In the genomic region with DNA sequence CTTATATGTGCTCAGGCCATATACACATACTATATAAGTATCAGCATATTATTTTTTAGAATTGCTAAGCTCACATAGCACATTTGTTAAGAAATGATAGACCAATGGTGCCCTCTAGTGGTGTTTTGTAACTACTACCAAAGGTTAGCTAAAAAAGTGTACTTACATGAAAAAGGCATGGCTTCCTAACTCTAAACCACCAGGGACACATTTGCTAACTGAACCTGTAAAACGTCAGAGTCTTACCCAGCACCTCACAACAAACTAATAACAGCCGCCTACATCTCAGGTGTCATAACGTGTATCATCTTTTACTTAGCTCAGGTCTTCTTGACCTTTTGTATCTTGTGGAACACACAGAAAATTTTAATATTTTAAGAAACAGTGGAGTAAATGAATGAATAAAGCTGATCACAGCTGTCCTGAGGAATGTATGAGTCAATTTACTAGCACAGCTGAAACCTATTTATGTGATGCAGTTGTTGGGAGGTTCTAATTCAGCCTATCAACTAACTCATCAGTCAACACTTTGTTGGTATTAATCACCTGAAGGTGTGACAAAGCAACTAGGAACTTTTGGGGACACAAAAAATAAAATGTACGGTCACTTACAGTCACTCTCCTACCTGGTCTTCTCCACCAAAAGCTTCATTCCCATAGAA, we compare ENCODE assay signal across 8 cellular contexts.
DNase-seq lines count a peak whose midpoint lies in the region; ATAC-seq and TF ChIP-seq lines count a peak whose summit lies in the region.

No MANE protein-coding gene starts in this region.

- no peak overlapping the region for H3K27ac Mint-ChIP-seq in effector memory CD8-positive, alpha-beta T cell

- peaks cover 12 to 21% of the 10 kb centered on the region in 2 donors for H3K27me3 Mint-ChIP-seq in effector memory CD8-positive, alpha-beta T cell

- peak; percentile 68 for DNase-seq in AG09309 (ENCODE audit: low read depth)
- DNase-seq in GM13976 (ENCODE audit: low spot score), result peak; percentile 55
- DNase-seq in NAMALWA (ENCODE audit: low spot score), result peak; percentile 88
- peak; percentile 71 for DNase-seq in RPMI7951 (ENCODE audit: low read depth)
- DNase-seq in effector memory CD8-positive, alpha-beta T cell, result peak; percentile 8 to 17 (median 12)
- DNase-seq in myocyte (ENCODE audit: low read depth), result peak; percentile 93

- H3K4me3 ChIP-seq in AG09309 (ENCODE audit: control insufficient read depth, low read depth, low read length), result no peak overlapping the region

- no peaks in the 10 kb centered on the region for H3K4me1 Mint-ChIP-seq in effector memory CD8-positive, alpha-beta T cell (ENCODE audit: low read depth in 2 of 2)

- peak; percentile 49 for TF ChIP-seq CTCF in AG09309 (IDR thresholded peaks at IDR 0.05; ENCODE audit: control insufficient read depth, insufficient read depth, low read depth, low read length, missing control alignments)
- TF ChIP-seq CTCF in GM13976 (IDR thresholded peaks at IDR 0.05; ENCODE audit: borderline replicate concordance, control extremely low read depth, extremely low read depth, insufficient read depth, missing control alignments), result peak; percentile 62

- in situ Hi-C loops in GM13976 (cut with MboI; ENCODE audit: low sequenced_read_pairs, unreplicated experiment), result loop anchor here (25.0 kb wide), 3 partner anchors 200 to 700 kb away; no protein-coding TSS in a partner anchor

- ATAC-seq in HG02642 (IDR thresholded peaks at IDR 0.05; ENCODE audit: poor library complexity, unreplicated experiment) (peak; percentile 80), HG02763 (IDR thresholded peaks at IDR 0.05; ENCODE audit: unreplicated experiment) (no peak)
- ATAC-seq in effector memory CD8-positive, alpha-beta T cell (replicated peaks), result peak; percentile 52

- no peaks in the 10 kb centered on the region for H3K36me3 Mint-ChIP-seq in effector memory CD8-positive, alpha-beta T cell (ENCODE audit: insufficient read depth)

- no peaks in the 10 kb centered on the region for H3K9me3 Mint-ChIP-seq in effector memory CD8-positive, alpha-beta T cell

- no peak overlapping the region for H3K4me3 Mint-ChIP-seq in effector memory CD8-positive, alpha-beta T cell

Comparison
In these comparisons a context has a peak if more than half of its experiments do, and no peak if none do; other contexts are left out.
1. DNase-seq: peak in every context shown above with its lines; median percentile 93 in myocyte; 88 in NAMALWA; 71 in RPMI7951; 68 in AG09309; 55 in GM13976; 12 in effector memory CD8-positive, alpha-beta T cell.